In genomic region chr10:83539528-83540308, GRCh38 we compare ENCODE assay signal across 1 cellular context.
A peak's percentile ranks its signal among the peaks of the same experiment; 100 is the strongest.
TF ChIP-seq lines count a peak whose summit lies in the region.

No MANE protein-coding gene starts in this region.

TF ChIP-seq in GM12878, 131 proteins besides CTCF, POLR2A, EP300 and RAD21 (continued from another document and continues in another):
- TF ChIP-seq ZBTB33 (IDR thresholded peaks at IDR 0.05) (no peak), ZBTB11 (CRISPR knock-in tag; IDR thresholded peaks at IDR 0.05) (no peak), TCF3 (IDR thresholded peaks at IDR 0.05; ENCODE audit: borderline replicate concordance, insufficient read depth, low read depth, low read length) (peak; percentile 66; the same call in 1 of the 2 replicates), ESRRA (IDR thresholded peaks at IDR 0.05; ENCODE audit: low read length) (no peak), SMC3 (IDR thresholded peaks at IDR 0.05; ENCODE audit: borderline replicate concordance, low read length) (no peak), PAX8 (IDR thresholded peaks at IDR 0.05) (no peak), CBX5 (IDR thresholded peaks at IDR 0.05; ENCODE audit: low read depth) (0 out of 2 replicates have a peak, but pooled peaks have one; percentile 15), FOXM1 (IDR thresholded peaks at IDR 0.05; ENCODE audit: low read depth, low read length) (peak; percentile 46; the same call in 1 of the 2 replicates), EED (IDR thresholded peaks at IDR 0.05; ENCODE audit: low read depth) (peak; percentile 98), ASH2L (IDR thresholded peaks at IDR 0.05; ENCODE audit: borderline replicate concordance, low read depth) (no peak), BRCA1 (IDR thresholded peaks at IDR 0.05; ENCODE audit: low read depth, low read length) (no peak), STAT3 (IDR thresholded peaks at IDR 0.05; ENCODE audit: low read depth, low read length) (no peak), GABPA (IDR thresholded peaks at IDR 0.05; ENCODE audit: low read depth) (no peak), NR2C2 (IDR thresholded peaks at IDR 0.05; ENCODE audit: borderline replicate concordance, control insufficient read depth, insufficient read length, low read depth) (no peak), SRF (IDR thresholded peaks at IDR 0.05; ENCODE audit: low read depth in 2 of 2, low read length in 2 of 2) (no peak), ZNF592 (IDR thresholded peaks at IDR 0.05) (no peak), IRF4 (IDR thresholded peaks at IDR 0.05; ENCODE audit: low read depth, low read length) (no peak), E4F1 (IDR thresholded peaks at IDR 0.05; ENCODE audit: borderline replicate concordance, partially characterized antibody) (no peak), MEF2B (IDR thresholded peaks at IDR 0.05; ENCODE audit: partially characterized antibody, poor library complexity, severe bottlenecking) (peak; percentile 16), MXI1 (IDR thresholded peaks at IDR 0.05; ENCODE audit: low read depth, low read length) (no peak), ZNF687 (IDR thresholded peaks at IDR 0.05) (no peak), ATF7 (IDR thresholded peaks at IDR 0.05; ENCODE audit: low read depth) (no peak), ZNF274 (IDR thresholded peaks at IDR 0.05; ENCODE audit: insufficient read depth, insufficient read length) (no peak), SPI1 (IDR thresholded peaks at IDR 0.05; ENCODE audit: borderline replicate concordance, insufficient read depth, low read depth, low read length) (peak; percentile 14; the same call in 1 of the 2 replicates), HCFC1 (IDR thresholded peaks at IDR 0.05; ENCODE audit: low read length) (no peak), ZNF217 (IDR thresholded peaks at IDR 0.05) (no peak)
- TF ChIP-seq, protein P1, sequence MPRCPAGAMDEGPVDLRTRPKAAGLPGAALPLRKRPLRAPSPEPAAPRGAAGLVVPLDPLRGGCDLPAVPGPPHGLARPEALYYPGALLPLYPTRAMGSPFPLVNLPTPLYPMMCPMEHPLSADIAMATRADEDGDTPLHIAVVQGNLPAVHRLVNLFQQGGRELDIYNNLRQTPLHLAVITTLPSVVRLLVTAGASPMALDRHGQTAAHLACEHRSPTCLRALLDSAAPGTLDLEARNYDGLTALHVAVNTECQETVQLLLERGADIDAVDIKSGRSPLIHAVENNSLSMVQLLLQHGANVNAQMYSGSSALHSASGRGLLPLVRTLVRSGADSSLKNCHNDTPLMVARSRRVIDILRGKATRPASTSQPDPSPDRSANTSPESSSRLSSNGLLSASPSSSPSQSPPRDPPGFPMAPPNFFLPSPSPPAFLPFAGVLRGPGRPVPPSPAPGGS (IDR thresholded peaks at IDR 0.05; ENCODE audit: borderline replicate concordance, insufficient read depth, low read depth, low read length, poor library complexity, severe bottlenecking) = no peak
- TF ChIP-seq, protein P2, sequence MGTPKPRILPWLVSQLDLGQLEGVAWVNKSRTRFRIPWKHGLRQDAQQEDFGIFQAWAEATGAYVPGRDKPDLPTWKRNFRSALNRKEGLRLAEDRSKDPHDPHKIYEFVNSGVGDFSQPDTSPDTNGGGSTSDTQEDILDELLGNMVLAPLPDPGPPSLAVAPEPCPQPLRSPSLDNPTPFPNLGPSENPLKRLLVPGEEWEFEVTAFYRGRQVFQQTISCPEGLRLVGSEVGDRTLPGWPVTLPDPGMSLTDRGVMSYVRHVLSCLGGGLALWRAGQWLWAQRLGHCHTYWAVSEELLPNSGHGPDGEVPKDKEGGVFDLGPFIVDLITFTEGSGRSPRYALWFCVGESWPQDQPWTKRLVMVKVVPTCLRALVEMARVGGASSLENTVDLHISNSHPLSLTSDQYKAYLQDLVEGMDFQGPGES (IDR thresholded peaks at IDR 0.05) = no peak
- TF ChIP-seq, protein P3, sequence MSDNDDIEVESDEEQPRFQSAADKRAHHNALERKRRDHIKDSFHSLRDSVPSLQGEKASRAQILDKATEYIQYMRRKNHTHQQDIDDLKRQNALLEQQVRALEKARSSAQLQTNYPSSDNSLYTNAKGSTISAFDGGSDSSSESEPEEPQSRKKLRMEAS (IDR thresholded peaks at IDR 0.05; ENCODE audit: low read depth, low read length) = no peak
- TF ChIP-seq, protein P4, sequence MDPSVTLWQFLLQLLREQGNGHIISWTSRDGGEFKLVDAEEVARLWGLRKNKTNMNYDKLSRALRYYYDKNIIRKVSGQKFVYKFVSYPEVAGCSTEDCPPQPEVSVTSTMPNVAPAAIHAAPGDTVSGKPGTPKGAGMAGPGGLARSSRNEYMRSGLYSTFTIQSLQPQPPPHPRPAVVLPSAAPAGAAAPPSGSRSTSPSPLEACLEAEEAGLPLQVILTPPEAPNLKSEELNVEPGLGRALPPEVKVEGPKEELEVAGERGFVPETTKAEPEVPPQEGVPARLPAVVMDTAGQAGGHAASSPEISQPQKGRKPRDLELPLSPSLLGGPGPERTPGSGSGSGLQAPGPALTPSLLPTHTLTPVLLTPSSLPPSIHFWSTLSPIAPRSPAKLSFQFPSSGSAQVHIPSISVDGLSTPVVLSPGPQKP (IDR thresholded peaks at IDR 0.05; ENCODE audit: low read depth, low read length) = no peak
